In genomic region chr6:113909224-113909856, GRCh38 we compare ENCODE assay signal across 8 cellular contexts. TPM values are rescaled to one million over a fixed set of nuclear protein-coding genes. Genes with fewer than 3 reads are reported as not detected.
DNase-seq lines count a peak whose midpoint lies in the region; ATAC-seq, FAIRE-seq and TF ChIP-seq lines count a peak whose summit lies in the region.

No MANE protein-coding gene starts in this region.

- in situ Hi-C loops in T47D (cut with HindIII; ENCODE audit: low pct_unique_long_range_greater_than_20kb, low sequenced_read_pairs) (no loop called here), HepG2 (cut with HindIII; ENCODE audit: extremely low pct_ligation_motif_present, low pct_unique_long_range_greater_than_20kb) (loop anchor here (5.0 to 25.0 kb wide), 3 partner anchors 1025 to 1572 kb away; partner anchors contain the start of gene RFPL4B)

- WGBS in HepG2 (ENCODE audit: low lambda C conversion rate), result 7% methylated on average over 6 of the region's 6 CpGs
- 17 to 18% methylated on average over 6 of the region's 6 CpGs for WGBS in aorta, 2 donors

- no peak overlapping the region for H3K4me2 ChIP-seq in HepG2 (ENCODE audit: low read depth, low read length)

- no TSS peak for BruUV-seq in HepG2 (replicated peaks; lab: Mats Ljungman, UMichigan)

- H3K9ac ChIP-seq in HepG2 (ENCODE audit: insufficient read depth, low read depth, low read length), result no peak overlapping the region

- POLR2A ChIA-PET in HepG2 (lab: Yijun Ruan, JAX), result no interaction called here

- TF ChIP-seq EP300 in HepG2 (IDR thresholded peaks at IDR 0.05; ENCODE audit: low read depth in 2 of 2, low read length in 2 of 2), result no peak
- TF ChIP-seq EP300 in HepG2 (CRISPR knock-in tag; IDR thresholded peaks at IDR 0.05; ENCODE audit: borderline replicate concordance), result no peak

- no peaks in the 10 kb centered on the region for H3K79me2 ChIP-seq in HepG2 (ENCODE audit: insufficient read depth, low read length)

- H3K4me1 ChIP-seq in HepG2 (ENCODE audit: insufficient read depth, low read length), result peaks cover 2% of the 10 kb centered on the region
- no peaks in the 10 kb centered on the region for H3K4me1 ChIP-seq in aorta (ENCODE audit: control insufficient read depth in 1 of 2, insufficient read depth in 2 of 2, low read length in 2 of 2)

- H4K20me1 ChIP-seq in HepG2 (ENCODE audit: insufficient read depth, low read length), result no peaks in the 10 kb centered on the region

- ATAC-seq in GM18502 (IDR thresholded peaks at IDR 0.05; ENCODE audit: poor library complexity, unreplicated experiment) (peak; percentile 74), HepG2 (peak; percentile 44; the same call in 2 of the 3 replicates), aorta (ENCODE audit: low FRiP score) (no peak)

- DNase-seq in AG08395 (ENCODE audit: low spot score) (peak; percentile 72), HT-29 (ENCODE audit: low spot score) (peak; percentile 85), NCI-H748 treated with DMSO at 0.1 percent for 48 hours (lab: John Stamatoyannopoulos, UW) (peak; percentile 73), T47D (ENCODE audit: low read depth in 1 of 2, low spot score in 1 of 2) (peak; percentile 4 to 45), HepG2 (ENCODE audit: low spot score) (peak; percentile 45), aorta (no peak)
- no peak for DNase-seq in stimulated activated CD4-positive, alpha-beta T cell treated with anti-CD3 and anti-CD28 coated beads, Interleukin-15, amount 100 ng/mL, for 24 hours

- intact Hi-C loops in HepG2 (cut with micrococcal nuclease; ENCODE audit: unreplicated experiment), result loop anchor here (1.0 to 5.0 kb wide), 3 partner anchors 1129 to 1573 kb away; no protein-coding TSS in a partner anchor
- intact Hi-C loops in aorta (cut with DNase I), result loop anchor here (5.0 kb wide), 1 partner anchor 1127 kb away; no protein-coding TSS in a partner anchor

- FAIRE-seq in HepG2 (lab: Jason Lieb, UNC), result no peak

- peak; percentile 63 for TF ChIP-seq CTCF in HepG2 (CRISPR knock-in tag; IDR thresholded peaks at IDR 0.05)

- no peak for TF ChIP-seq POLR2A in HepG2 (IDR thresholded peaks at IDR 0.05; ENCODE audit: insufficient read depth in 1 of 2, low read depth in 2 of 2, low read length in 2 of 2)

- CTCF ChIA-PET in HepG2 (lab: Yijun Ruan, JAX; ENCODE audit: low intra/inter-chr PET ratio, low total read pairs), result interaction anchor here (0.7 to 2.1 kb wide), 3 partner anchors 603 to 1730 kb away, joined by 3 to 11 read pairs (median 3); no protein-coding TSS in a partner anchor

- H3K36me3 ChIP-seq in HepG2 (replicated peaks in 1 of 2; ENCODE audit: control insufficient read depth in 1 of 2, insufficient read depth in 2 of 2, low read length in 2 of 2) (no peaks in the 10 kb centered on the region), aorta (ENCODE audit: control insufficient read depth in 1 of 2, insufficient read depth in 2 of 2, low read length in 1 of 2) (no peaks in the 10 kb centered on the region)

- H3K4me3 ChIP-seq in HepG2 (replicated peaks in 1 of 3; ENCODE audit: insufficient read depth in 1 of 3, low read depth in 2 of 3, low read length in 3 of 3) (no peak overlapping the region), aorta (ENCODE audit: low read length in 2 of 2) (no peak overlapping the region)

- TF ChIP-seq RAD21 in HepG2 (CRISPR knock-in tag; IDR thresholded peaks at IDR 0.05), result 0 out of 2 replicates have a peak, but pooled peaks have one; percentile 20

- H3K9me3 ChIP-seq in HepG2 (ENCODE audit: low read length), result no peaks in the 10 kb centered on the region
- H3K9me3 ChIP-seq in aorta (ENCODE audit: control insufficient read depth, low read length), result no peaks in the 10 kb centered on the region

- peaks cover 0 to 6% of the 10 kb centered on the region in 2 experiments; a peak in 2 of 5 replicates for H3K27me3 ChIP-seq in HepG2 (ENCODE audit: control insufficient read depth in 1 of 2, insufficient read depth in 2 of 2, low read length in 2 of 2)
- H3K27me3 ChIP-seq in aorta (ENCODE audit: control insufficient read depth in 1 of 2, insufficient read depth in 2 of 2, low read length in 1 of 2), result no peaks in the 10 kb centered on the region

- no peak overlapping the region for H2AFZ ChIP-seq in HepG2 (ENCODE audit: low read length)

- H3K27ac ChIP-seq in HepG2 (ENCODE audit: extremely low read length, insufficient read depth, low read length) (no peak overlapping the region), aorta (ENCODE audit: low read depth in 1 of 2, low read length in 2 of 2) (no peak overlapping the region)

TF ChIP-seq in HepG2, 621 proteins besides CTCF, POLR2A, EP300 and RAD21:
- TF ChIP-seq ZBTB2 (CRISPR knock-in tag; IDR thresholded peaks at IDR 0.05; ENCODE audit: low read depth) (no peak), SAFB2 (CRISPR knock-in tag; IDR thresholded peaks at IDR 0.05; ENCODE audit: borderline replicate concordance, low read depth) (no peak), ZNF891 (CRISPR knock-in tag; IDR thresholded peaks at IDR 0.05) (no peak), STAG1 (CRISPR knock-in tag; IDR thresholded peaks at IDR 0.05) (peak; percentile 86), SMC3 (IDR thresholded peaks at IDR 0.05; ENCODE audit: low read length) (peak; percentile 62), FUBP1 (CRISPR knock-in tag; IDR thresholded peaks at IDR 0.05; ENCODE audit: borderline replicate concordance) (no peak), ARID3A (IDR thresholded peaks at IDR 0.05; ENCODE audit: low read depth, low read length) (peak; percentile 39; the same call in 1 of the 2 replicates)

RNA-seq across cellular contexts. Expression of gene MARCKS, which starts 52.2 kb away (rescaled TPM):
- total RNA-seq in HT-29 (2014; rRNA removed; shearing (Covaris generic)), result 49.6 and 53.1 TPM in 2 replicates
- total RNA-seq in HepG2 (2016; rRNA removed; fragmentation: Illumina TruSeq; extraction: Trizol) (39.5 and 46.7 TPM in 2 replicates), aorta (10 to 100 TPM; 45.6 to 75.6 TPM)
- 2.8 and 3.4 TPM in 2 replicates for total RNA-seq in HepG2 (2016; cell fraction: cytosol; rRNA removed; fragmentation: Illumina TruSeq; extraction: Trizol; ENCODE audit: low read depth)
- 39.2 and 41.6 TPM in 2 replicates for total RNA-seq in HepG2 (2016; cell fraction: insoluble cytoplasmic fraction; rRNA removed; fragmentation: Illumina TruSeq; extraction: Trizol)
- 15.5 and 19.6 TPM in 2 replicates for total RNA-seq in HepG2 (2016; cell fraction: membrane; rRNA removed; fragmentation: Illumina TruSeq; extraction: Trizol)
- 34.9 and 35.7 TPM in 2 replicates for total RNA-seq in HepG2 (2016; cell fraction: nucleus; rRNA removed; fragmentation: Illumina TruSeq; extraction: Trizol)
- polyA plus RNA-seq in HepG2 (2011; rRNA removed) (24.3 and 30.5 TPM in 2 replicates), aorta (10 to 100 TPM in 1 of 2 donors, 1 to 10 TPM in 1; 7.7 to 11.5 TPM)
- 12.3 and 17.5 TPM in 2 replicates for polyA plus RNA-seq in HepG2 (2011; cell fraction: cytosol; rRNA removed)
- polyA plus RNA-seq in HepG2 (2011; cell fraction: nucleus; rRNA removed), result 7.7 and 10.1 TPM in 2 replicates
- 46.4 and 60.2 TPM in 2 replicates for polyA plus RNA-seq in HepG2 (2012)
- polyA plus RNA-seq in HepG2 (2016; cell fraction: cytosol; fragmentation: Illumina TruSeq; extraction: Trizol; ENCODE audit: low read depth), result 4.2 and 4.7 TPM in 2 replicates
- 53.4 and 58.8 TPM in 2 replicates for polyA plus RNA-seq in HepG2 (2016; cell fraction: insoluble cytoplasmic fraction; fragmentation: Illumina TruSeq; extraction: Trizol; ENCODE audit: low read depth)
- polyA plus RNA-seq in HepG2 (2016; cell fraction: membrane; fragmentation: Illumina TruSeq; extraction: Trizol; ENCODE audit: low read depth), result 14.5 and 14.9 TPM in 2 replicates
- polyA plus RNA-seq in HepG2 (2016; cell fraction: nucleus; fragmentation: Illumina TruSeq; extraction: Trizol; ENCODE audit: insufficient read depth, low read depth), result 42.7 and 48.0 TPM in 2 replicates
- 0.07 and 12.9 TPM in 2 replicates for polyA minus RNA-seq in HepG2 (2011; rRNA and poly(A)+ RNA removed; ENCODE audit: low replicate concordance)
- 32.4 and 32.5 TPM in 2 replicates for polyA minus RNA-seq in HepG2 (2011; cell fraction: cytosol; rRNA and poly(A)+ RNA removed)
- 18.7 and 19.6 TPM in 2 replicates for polyA minus RNA-seq in HepG2 (2011; cell fraction: nucleus; rRNA and poly(A)+ RNA removed)

Comparison
In these comparisons a context has a peak if more than half of its experiments do, and no peak if none do; other contexts are left out.
1. DNase-seq: peak in AG08395 (single experiment), HT-29 (single experiment), NCI-H748 treated with DMSO at 0.1 percent for 48 hours (single experiment), T47D (2 of 2) and HepG2 (single experiment); none in aorta (0 of 2) and stimulated activated CD4-positive, alpha-beta T cell treated with anti-CD3 and anti-CD28 coated beads, Interleukin-15, amount 100 ng/mL, for 24 hours (single experiment).